ENCODE assay signal across 21 cellular contexts in genomic region chr4:92447265-92447905, GRCh38.
"Had no signal": no experiment of that assay in that cellular context is flagged by ENCODE, and none has a peak within 500 bp of the region (broad histone marks: within the 10 kb centered on the region; RNA-seq: fewer than 3 reads in every experiment).

No MANE protein-coding gene starts in this region.

- H3K4me1 ChIP-seq: right lobe of liver, tibial nerve, uterus had no signal

- DNase-seq: activated CD4-positive, alpha-beta memory T cell treated with anti-CD3 and anti-CD28 coated beads, Interleukin-2, amount 10 ng/mL, durations not matched to agents 7 days and 5 days; activated naive CD4-positive, alpha-beta T cell treated with anti-CD3 and anti-CD28 coated beads, Interleukin-2, amount 50 U/mL, for 16 hours; activated T-cell treated with anti-CD3 and anti-CD28 coated beads, Interleukin-2, amount 50 U/mL, for 24 hours; central memory CD4-positive, alpha-beta T cell; cortex of kidney; effector CD8-positive, alpha-beta T cell; nephron progenitor cell; occipital lobe; right lobe of liver; stimulated activated CD4-positive, alpha-beta T cell treated with anti-CD3 and anti-CD28 coated beads, Interleukin-4, amount 100 ng/mL, for 4 hours; stimulated activated CD8-positive, alpha-beta memory T cell treated with anti-CD3 and anti-CD28 coated beads, Interleukin-4, amount 100 ng/mL, for 48 hours; stimulated activated naive CD4-positive, alpha-beta T cell treated with Interleukin-2 at 50 U/mL for 16 hours; substantia nigra; T-helper 1 cell; T1000; uterus had no signal

- H3K9me3 ChIP-seq: right lobe of liver, tibial nerve, uterus had no signal

- H3K27me3 ChIP-seq: right lobe of liver, tibial nerve, uterus had no signal

- ATAC-seq: right lobe of liver had no signal

- FAIRE-seq: endothelial cell of umbilical vein, frontal cortex, islet of Langerhans had no signal

- H3K27ac ChIP-seq: right lobe of liver, tibial nerve, uterus had no signal

- H3K4me3 ChIP-seq: right lobe of liver, smooth muscle cell, tibial nerve, uterus had no signal

- H3K36me3 ChIP-seq: right lobe of liver, tibial nerve, uterus had no signal
